ENCODE assay signal across 9 cellular contexts in genomic region chr7:108454317-108454673, GRCh38. TPM values are rescaled to one million over a fixed set of nuclear protein-coding genes. Genes with fewer than 3 reads are reported as not detected.
DNase-seq lines count a peak whose midpoint lies in the region; ATAC-seq and TF ChIP-seq lines count a peak whose summit lies in the region.
"Had no signal": no experiment of that assay in that cellular context is flagged by ENCODE, and none has a peak within 500 bp of the region (broad histone marks: within the 10 kb centered on the region; RNA-seq: fewer than 3 reads in every experiment).

No MANE protein-coding gene starts in this region.

- ATAC-seq in thoracic aorta (ENCODE audit: insufficient number of reproducible peaks, low FRiP score, low read depth): no peak
- ATAC-seq: activated CD4-positive, CD25-positive, alpha-beta regulatory T cell treated with anti-CD3 and anti-CD28 coated beads, Interleukin-2, amount 50 U/mL, for 24 hours had no signal

- H3K27me3 Mint-ChIP-seq in activated naive CD4-positive, alpha-beta T cell treated with anti-CD3 and anti-CD28 coated beads, Interleukin-2, amount 10 ng/mL, durations not matched to agents 7 days and 5 days: peaks cover 71% of the 10 kb centered on the region

- H3K4me1 ChIP-seq in thoracic aorta (ENCODE audit: control insufficient read depth in 1 of 2, low read depth in 2 of 2): peaks cover 10 to 17% of the 10 kb centered on the region in 2 donors

- no peaks in the 10 kb centered on the region for H3K9me3 Mint-ChIP-seq in activated naive CD4-positive, alpha-beta T cell treated with anti-CD3 and anti-CD28 coated beads, Interleukin-2, amount 10 ng/mL, durations not matched to agents 7 days and 5 days

- H3K36me3 Mint-ChIP-seq in activated naive CD4-positive, alpha-beta T cell treated with anti-CD3 and anti-CD28 coated beads, Interleukin-2, amount 10 ng/mL, durations not matched to agents 7 days and 5 days: no peaks in the 10 kb centered on the region

- CTCF ChIA-PET in activated naive CD4-positive, alpha-beta T cell treated with anti-CD3 and anti-CD28 coated beads, Interleukin-2, amount 10 ng/mL, durations not matched to agents 7 days and 5 days (lab: Charles Lee): interaction anchor here (1.0 to 2.4 kb wide), 3 partner anchors 8 to 43 kb away, joined by 3 to 13 read pairs (median 3); no protein-coding TSS in a partner anchor

- H3K27ac ChIP-seq in angular gyrus (ENCODE audit: low read depth, low read length): peak overlapping the region; percentile 42
- H3K27ac ChIP-seq in layer of hippocampus (ENCODE audit: low read depth, low read length): peak overlapping the region; percentile 42
- H3K27ac ChIP-seq in thoracic aorta: no peak overlapping the region

- H3K27ac Mint-ChIP-seq in activated naive CD4-positive, alpha-beta T cell treated with anti-CD3 and anti-CD28 coated beads, Interleukin-2, amount 10 ng/mL, durations not matched to agents 7 days and 5 days: no peak overlapping the region

- peak overlapping the region; percentile 73 for H3K4me3 ChIP-seq in thoracic aorta

- no peak for DNase-seq in activated naive CD4-positive, alpha-beta T cell treated with anti-CD3 and anti-CD28 coated beads, Interleukin-2, amount 10 ng/mL, durations not matched to agents 7 days and 5 days
- DNase-seq in activated naive CD4-positive, alpha-beta T cell treated with anti-CD3 and anti-CD28 coated beads, Interleukin-2, amount 50 U/mL, for 16 hours: no peak
- DNase-seq in thoracic aorta (ENCODE audit: low spot score) (no peak), OCI-M2 (lab: John Stamatoyannopoulos, UW; ENCODE audit: unreplicated experiment) (no peak), DMS114 treated with DMSO at 0.1 percent for 48 hours (lab: John Stamatoyannopoulos, UW; ENCODE audit: unreplicated experiment) (no peak)
- DNase-seq in activated effector memory CD4-positive, alpha-beta T cell treated with Interleukin-2 at 50 U/mL for 16 hours: no peak

- no peaks in the 10 kb centered on the region for H3K36me3 ChIP-seq in thoracic aorta

- H3K27me3 ChIP-seq in layer of hippocampus (ENCODE audit: control insufficient read depth, insufficient read depth, low read length): peaks cover 7% of the 10 kb centered on the region
- H3K27me3 ChIP-seq in thoracic aorta (replicated peaks; ENCODE audit: insufficient read depth): peaks cover 4% of the 10 kb centered on the region

- H3K9me3 ChIP-seq in thoracic aorta: no peaks in the 10 kb centered on the region

- H3K4me1 Mint-ChIP-seq in activated naive CD4-positive, alpha-beta T cell treated with anti-CD3 and anti-CD28 coated beads, Interleukin-2, amount 10 ng/mL, durations not matched to agents 7 days and 5 days: peaks cover 12% of the 10 kb centered on the region

- H3K4me3 Mint-ChIP-seq in activated naive CD4-positive, alpha-beta T cell treated with anti-CD3 and anti-CD28 coated beads, Interleukin-2, amount 10 ng/mL, durations not matched to agents 7 days and 5 days: peak overlapping the region; percentile 63

- TF ChIP-seq CTCF in thoracic aorta (IDR thresholded peaks at IDR 0.05): no peak

RNA-seq across cellular contexts. Expression of gene NRCAM, which starts 1.9 kb away (rescaled TPM):
- 1 to 10 TPM; 2.4 to 3.3 TPM for total RNA-seq in thoracic aorta

Comparison
In these comparisons a context has a peak if more than half of its experiments do, and no peak if none do; other contexts are left out.
1. H3K27ac ChIP-seq: peak in angular gyrus (single experiment) and layer of hippocampus (single experiment); none in thoracic aorta (0 of 2).